ENCODE assay signal across 1 cellular context in genomic region chr21:28992526-28993292, GRCh38.
TF ChIP-seq lines count a peak whose summit lies in the region.

A gene with protein sequence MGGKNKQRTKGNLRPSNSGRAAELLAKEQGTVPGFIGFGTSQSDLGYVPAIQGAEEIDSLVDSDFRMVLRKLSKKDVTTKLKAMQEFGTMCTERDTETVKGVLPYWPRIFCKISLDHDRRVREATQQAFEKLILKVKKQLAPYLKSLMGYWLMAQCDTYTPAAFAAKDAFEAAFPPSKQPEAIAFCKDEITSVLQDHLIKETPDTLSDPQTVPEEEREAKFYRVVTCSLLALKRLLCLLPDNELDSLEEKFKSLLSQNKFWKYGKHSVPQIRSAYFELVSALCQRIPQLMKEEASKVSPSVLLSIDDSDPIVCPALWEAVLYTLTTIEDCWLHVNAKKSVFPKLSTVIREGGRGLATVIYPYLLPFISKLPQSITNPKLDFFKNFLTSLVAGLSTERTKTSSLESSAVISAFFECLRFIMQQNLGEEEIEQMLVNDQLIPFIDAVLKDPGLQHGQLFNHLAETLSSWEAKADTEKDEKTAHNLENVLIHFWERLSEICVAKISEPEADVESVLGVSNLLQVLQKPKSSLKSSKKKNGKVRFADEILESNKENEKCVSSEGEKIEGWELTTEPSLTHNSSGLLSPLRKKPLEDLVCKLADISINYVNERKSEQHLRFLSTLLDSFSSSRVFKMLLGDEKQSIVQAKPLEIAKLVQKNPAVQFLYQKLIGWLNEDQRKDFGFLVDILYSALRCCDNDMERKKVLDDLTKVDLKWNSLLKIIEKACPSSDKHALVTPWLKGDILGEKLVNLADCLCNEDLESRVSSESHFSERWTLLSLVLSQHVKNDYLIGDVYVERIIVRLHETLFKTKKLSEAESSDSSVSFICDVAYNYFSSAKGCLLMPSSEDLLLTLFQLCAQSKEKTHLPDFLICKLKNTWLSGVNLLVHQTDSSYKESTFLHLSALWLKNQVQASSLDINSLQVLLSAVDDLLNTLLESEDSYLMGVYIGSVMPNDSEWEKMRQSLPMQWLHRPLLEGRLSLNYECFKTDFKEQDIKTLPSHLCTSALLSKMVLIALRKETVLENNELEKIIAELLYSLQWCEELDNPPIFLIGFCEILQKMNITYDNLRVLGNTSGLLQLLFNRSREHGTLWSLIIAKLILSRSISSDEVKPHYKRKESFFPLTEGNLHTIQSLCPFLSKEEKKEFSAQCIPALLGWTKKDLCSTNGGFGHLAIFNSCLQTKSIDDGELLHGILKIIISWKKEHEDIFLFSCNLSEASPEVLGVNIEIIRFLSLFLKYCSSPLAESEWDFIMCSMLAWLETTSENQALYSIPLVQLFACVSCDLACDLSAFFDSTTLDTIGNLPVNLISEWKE (N-terminal part only) (minus strand): TSS chr21:28992877. CDS start chr21:28992805, 72 bp downstream.

TF ChIP-seq in HEK293, 187 proteins besides CTCF, POLR2A, EP300 and RAD21 (continued from another document and continues in another):
- peak; percentile 99 for TF ChIP-seq KLF8 (tag by site-specific recombination; IDR thresholded peaks at IDR 0.05)
- no peak for TF ChIP-seq ZNF624 (tag by site-specific recombination; IDR thresholded peaks at IDR 0.05)
- TF ChIP-seq ZNF404 (tag by site-specific recombination; IDR thresholded peaks at IDR 0.05), result no peak
- peak; percentile 71 for TF ChIP-seq GLIS1 (tag by site-specific recombination; IDR thresholded peaks at IDR 0.05)
- TF ChIP-seq ZNF184 (tag by site-specific recombination; IDR thresholded peaks at IDR 0.05), result peak; percentile 14; the same call in 1 of the 2 replicates
- no peak for TF ChIP-seq ZNF266 (tag by site-specific recombination; IDR thresholded peaks at IDR 0.05; ENCODE audit: low read depth)
- TF ChIP-seq ZNF670 (tag by site-specific recombination; IDR thresholded peaks at IDR 0.05; ENCODE audit: low read depth), result no peak
- no peak for TF ChIP-seq ZNF280C (tag by site-specific recombination; IDR thresholded peaks at IDR 0.05)
- TF ChIP-seq ZNF37A (tag by site-specific recombination; IDR thresholded peaks at IDR 0.05), result no peak
- no peak for TF ChIP-seq ZNF16 (tag by site-specific recombination; IDR thresholded peaks at IDR 0.05; ENCODE audit: low read depth)
- no peak for TF ChIP-seq SCRT1 (tag by site-specific recombination; IDR thresholded peaks at IDR 0.05; ENCODE audit: borderline replicate concordance)
- TF ChIP-seq ZEB2 (tag by site-specific recombination; IDR thresholded peaks at IDR 0.05), result peak; percentile 89
- peak; percentile 79 for TF ChIP-seq ZNF660 (tag by site-specific recombination; IDR thresholded peaks at IDR 0.05)
- peak; percentile 68 for TF ChIP-seq FEZF1 (tag by site-specific recombination; IDR thresholded peaks at IDR 0.05)
- TF ChIP-seq ZNF530 (tag by site-specific recombination; IDR thresholded peaks at IDR 0.05; ENCODE audit: low read depth), result no peak
- no peak; the same call in 1 of the 2 replicates for TF ChIP-seq REPIN1 (tag by site-specific recombination; IDR thresholded peaks at IDR 0.05; ENCODE audit: low read depth)
- TF ChIP-seq ZNF426 (tag by site-specific recombination; IDR thresholded peaks at IDR 0.05), result no peak
- TF ChIP-seq ZNF335 (tag by site-specific recombination; conservative IDR thresholded peaks at IDR 0.05), result peak; percentile 28; the same call in 1 of the 2 replicates
- no peak for TF ChIP-seq ZNF214 (tag by site-specific recombination; IDR thresholded peaks at IDR 0.05; ENCODE audit: borderline replicate concordance)
- TF ChIP-seq, protein P1, sequence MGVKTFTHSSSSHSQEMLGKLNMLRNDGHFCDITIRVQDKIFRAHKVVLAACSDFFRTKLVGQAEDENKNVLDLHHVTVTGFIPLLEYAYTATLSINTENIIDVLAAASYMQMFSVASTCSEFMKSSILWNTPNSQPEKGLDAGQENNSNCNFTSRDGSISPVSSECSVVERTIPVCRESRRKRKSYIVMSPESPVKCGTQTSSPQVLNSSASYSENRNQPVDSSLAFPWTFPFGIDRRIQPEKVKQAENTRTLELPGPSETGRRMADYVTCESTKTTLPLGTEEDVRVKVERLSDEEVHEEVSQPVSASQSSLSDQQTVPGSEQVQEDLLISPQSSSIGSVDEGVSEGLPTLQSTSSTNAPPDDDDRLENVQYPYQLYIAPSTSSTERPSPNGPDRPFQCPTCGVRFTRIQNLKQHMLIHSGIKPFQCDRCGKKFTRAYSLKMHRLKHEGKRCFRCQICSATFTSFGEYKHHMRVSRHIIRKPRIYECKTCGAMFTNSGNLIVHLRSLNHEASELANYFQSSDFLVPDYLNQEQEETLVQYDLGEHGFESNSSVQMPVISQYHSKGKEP (tag by site-specific recombination; IDR thresholded peaks at IDR 0.05), result no peak
- TF ChIP-seq KLF1 (tag by site-specific recombination; IDR thresholded peaks at IDR 0.05), result peak; percentile 50
- TF ChIP-seq ZBTB17 (tag by site-specific recombination; IDR thresholded peaks at IDR 0.05), result peak; percentile 89
- peak; percentile 85 for TF ChIP-seq KLF7 (tag by site-specific recombination; IDR thresholded peaks at IDR 0.05; ENCODE audit: borderline replicate concordance)
- TF ChIP-seq ZNF600 (tag by site-specific recombination; IDR thresholded peaks at IDR 0.05), result peak; percentile 82
- peak; percentile 99 for TF ChIP-seq ZNF366 (tag by site-specific recombination; conservative IDR thresholded peaks at IDR 0.05)
- TF ChIP-seq ZNF585B (tag by site-specific recombination; IDR thresholded peaks at IDR 0.05), result no peak
- TF ChIP-seq, protein P2, sequence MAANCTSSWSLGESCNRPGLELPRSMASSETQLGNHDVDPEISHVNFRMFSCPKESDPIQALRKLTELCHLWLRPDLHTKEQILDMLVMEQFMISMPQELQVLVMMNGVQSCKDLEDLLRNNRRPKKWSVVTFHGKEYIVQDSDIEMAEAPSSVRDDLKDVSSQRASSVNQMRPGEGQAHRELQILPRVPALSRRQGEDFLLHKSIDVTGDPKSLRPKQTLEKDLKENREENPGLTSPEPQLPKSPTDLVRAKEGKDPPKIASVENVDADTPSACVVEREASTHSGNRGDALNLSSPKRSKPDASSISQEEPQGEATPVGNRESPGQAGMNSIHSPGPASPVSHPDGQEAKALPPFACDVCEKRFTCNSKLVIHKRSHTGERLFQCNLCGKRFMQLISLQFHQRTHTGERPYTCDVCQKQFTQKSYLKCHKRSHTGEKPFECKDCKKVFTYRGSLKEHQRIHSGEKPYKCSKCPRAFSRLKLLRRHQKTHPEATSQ (tag by site-specific recombination; IDR thresholded peaks at IDR 0.05), result peak; percentile 98
- TF ChIP-seq, protein P3, sequence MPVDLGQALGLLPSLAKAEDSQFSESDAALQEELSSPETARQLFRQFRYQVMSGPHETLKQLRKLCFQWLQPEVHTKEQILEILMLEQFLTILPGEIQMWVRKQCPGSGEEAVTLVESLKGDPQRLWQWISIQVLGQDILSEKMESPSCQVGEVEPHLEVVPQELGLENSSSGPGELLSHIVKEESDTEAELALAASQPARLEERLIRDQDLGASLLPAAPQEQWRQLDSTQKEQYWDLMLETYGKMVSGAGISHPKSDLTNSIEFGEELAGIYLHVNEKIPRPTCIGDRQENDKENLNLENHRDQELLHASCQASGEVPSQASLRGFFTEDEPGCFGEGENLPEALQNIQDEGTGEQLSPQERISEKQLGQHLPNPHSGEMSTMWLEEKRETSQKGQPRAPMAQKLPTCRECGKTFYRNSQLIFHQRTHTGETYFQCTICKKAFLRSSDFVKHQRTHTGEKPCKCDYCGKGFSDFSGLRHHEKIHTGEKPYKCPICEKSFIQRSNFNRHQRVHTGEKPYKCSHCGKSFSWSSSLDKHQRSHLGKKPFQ (tag by site-specific recombination; IDR thresholded peaks at IDR 0.05), result 0 out of 2 replicates have a peak, but pooled peaks have one; percentile 46
- peak; percentile 96 for TF ChIP-seq KLF17 (tag by site-specific recombination; IDR thresholded peaks at IDR 0.05)
- peak; percentile 79 for TF ChIP-seq KLF16 (tag by site-specific recombination; IDR thresholded peaks at IDR 0.05)
- TF ChIP-seq, protein P4, sequence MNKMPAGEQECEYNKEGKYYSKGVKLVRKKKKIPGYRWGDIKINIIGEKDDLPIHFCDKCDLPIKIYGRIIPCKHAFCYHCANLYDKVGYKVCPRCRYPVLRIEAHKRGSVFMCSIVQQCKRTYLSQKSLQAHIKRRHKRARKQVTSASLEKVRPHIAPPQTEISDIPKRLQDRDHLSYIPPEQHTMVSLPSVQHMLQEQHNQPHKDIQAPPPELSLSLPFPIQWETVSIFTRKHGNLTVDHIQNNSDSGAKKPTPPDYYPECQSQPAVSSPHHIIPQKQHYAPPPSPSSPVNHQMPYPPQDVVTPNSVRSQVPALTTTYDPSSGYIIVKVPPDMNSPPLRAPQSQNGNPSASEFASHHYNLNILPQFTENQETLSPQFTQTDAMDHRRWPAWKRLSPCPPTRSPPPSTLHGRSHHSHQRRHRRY (tag by site-specific recombination; IDR thresholded peaks at IDR 0.05), result no peak
- TF ChIP-seq ZNF146 (tag by site-specific recombination; IDR thresholded peaks at IDR 0.05), result 0 out of 2 replicates have a peak, but pooled peaks have one; percentile 25
- TF ChIP-seq, protein P5, sequence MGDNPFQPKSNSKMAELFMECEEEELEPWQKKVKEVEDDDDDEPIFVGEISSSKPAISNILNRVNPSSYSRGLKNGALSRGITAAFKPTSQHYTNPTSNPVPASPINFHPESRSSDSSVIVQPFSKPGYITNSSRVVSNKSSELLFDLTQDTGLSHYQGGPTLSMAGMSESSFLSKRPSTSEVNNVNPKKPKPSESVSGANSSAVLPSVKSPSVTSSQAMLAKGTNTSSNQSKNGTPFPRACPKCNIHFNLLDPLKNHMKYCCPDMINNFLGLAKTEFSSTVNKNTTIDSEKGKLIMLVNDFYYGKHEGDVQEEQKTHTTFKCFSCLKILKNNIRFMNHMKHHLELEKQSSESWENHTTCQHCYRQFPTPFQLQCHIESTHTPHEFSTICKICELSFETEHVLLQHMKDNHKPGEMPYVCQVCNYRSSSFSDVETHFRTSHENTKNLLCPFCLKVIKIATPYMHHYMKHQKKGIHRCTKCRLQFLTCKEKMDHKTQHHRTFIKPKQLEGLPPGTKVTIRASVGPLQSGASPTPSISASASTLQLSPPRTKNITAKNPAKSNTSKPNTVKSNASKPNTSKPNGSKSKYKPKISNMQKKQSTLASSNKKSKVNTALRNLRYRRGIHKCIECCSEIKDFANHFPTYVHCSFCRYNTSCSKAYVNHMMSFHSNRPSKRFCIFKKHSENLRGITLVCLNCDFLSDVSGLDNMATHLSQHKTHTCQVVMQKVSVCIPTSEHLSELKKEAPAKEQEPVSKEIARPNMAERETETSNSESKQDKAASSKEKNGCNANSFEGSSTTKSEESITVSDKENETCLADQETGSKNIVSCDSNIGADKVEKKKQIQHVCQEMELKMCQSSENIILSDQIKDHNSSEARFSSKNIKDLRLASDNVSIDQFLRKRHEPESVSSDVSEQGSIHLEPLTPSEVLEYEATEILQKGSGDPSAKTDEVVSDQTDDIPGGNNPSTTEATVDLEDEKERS (tag by site-specific recombination; IDR thresholded peaks at IDR 0.05), result no peak
- no peak for TF ChIP-seq ZNF837 (tag by site-specific recombination; IDR thresholded peaks at IDR 0.05)
- TF ChIP-seq, protein P6, sequence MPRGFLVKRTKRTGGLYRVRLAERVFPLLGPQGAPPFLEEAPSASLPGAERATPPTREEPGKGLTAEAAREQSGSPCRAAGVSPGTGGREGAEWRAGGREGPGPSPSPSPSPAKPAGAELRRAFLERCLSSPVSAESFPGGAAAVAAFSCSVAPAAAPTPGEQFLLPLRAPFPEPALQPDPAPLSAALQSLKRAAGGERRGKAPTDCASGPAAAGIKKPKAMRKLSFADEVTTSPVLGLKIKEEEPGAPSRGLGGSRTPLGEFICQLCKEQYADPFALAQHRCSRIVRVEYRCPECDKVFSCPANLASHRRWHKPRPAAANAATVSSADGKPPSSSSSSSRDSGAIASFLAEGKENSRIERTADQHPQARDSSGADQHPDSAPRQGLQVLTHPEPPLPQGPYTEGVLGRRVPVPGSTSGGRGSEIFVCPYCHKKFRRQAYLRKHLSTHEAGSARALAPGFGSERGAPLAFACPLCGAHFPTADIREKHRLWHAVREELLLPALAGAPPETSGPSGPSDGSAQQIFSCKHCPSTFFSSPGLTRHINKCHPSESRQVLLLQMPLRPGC (tag by site-specific recombination; IDR thresholded peaks at IDR 0.05), result peak; percentile 91; the same call in 1 of the 2 replicates
- TF ChIP-seq TRIM28 (IDR thresholded peaks at IDR 0.05; ENCODE audit: borderline replicate concordance, low read length), result 0 out of 2 replicates have a peak, but pooled peaks have one; percentile 13
- peak; percentile 95 for TF ChIP-seq ZBTB20 (tag by site-specific recombination; IDR thresholded peaks at IDR 0.05)
- peak; percentile 74 for TF ChIP-seq ZSCAN23 (tag by site-specific recombination; IDR thresholded peaks at IDR 0.05)
- TF ChIP-seq HOXC10 (CRISPR knock-in tag; IDR thresholded peaks at IDR 0.05), result no peak
- TF ChIP-seq GFI1B (tag by site-specific recombination; IDR thresholded peaks at IDR 0.05), result no peak
- no peak for TF ChIP-seq MYNN (tag by site-specific recombination; IDR thresholded peaks at IDR 0.05; ENCODE audit: borderline replicate concordance)
- TF ChIP-seq, protein P7, sequence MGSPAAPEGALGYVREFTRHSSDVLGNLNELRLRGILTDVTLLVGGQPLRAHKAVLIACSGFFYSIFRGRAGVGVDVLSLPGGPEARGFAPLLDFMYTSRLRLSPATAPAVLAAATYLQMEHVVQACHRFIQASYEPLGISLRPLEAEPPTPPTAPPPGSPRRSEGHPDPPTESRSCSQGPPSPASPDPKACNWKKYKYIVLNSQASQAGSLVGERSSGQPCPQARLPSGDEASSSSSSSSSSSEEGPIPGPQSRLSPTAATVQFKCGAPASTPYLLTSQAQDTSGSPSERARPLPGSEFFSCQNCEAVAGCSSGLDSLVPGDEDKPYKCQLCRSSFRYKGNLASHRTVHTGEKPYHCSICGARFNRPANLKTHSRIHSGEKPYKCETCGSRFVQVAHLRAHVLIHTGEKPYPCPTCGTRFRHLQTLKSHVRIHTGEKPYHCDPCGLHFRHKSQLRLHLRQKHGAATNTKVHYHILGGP (tag by site-specific recombination; IDR thresholded peaks at IDR 0.05), result no peak
